Comparison of ENCODE assay signal across 11 cellular contexts in the genomic region with DNA sequence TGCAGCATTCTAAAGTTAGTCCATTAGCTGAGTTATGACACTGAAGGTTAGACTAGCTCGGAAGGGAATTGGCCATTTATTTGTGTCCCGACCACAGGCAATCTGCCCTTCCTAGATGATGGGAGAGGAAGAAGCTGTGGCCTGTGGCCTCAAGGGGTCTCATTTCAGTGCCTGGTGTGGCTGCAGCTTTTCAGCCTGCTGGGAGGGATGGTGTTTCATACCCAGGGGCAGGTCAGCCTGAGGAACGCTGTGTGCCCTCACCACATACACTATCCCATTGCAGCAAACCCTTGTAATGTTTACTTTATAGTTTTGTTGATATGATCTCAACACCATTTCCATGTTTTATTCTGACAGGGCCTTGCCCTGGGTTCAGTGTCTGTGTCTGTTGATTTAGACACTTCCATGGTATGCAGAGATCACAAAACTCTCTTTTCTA.
DNase-seq lines count a peak whose midpoint lies in the region; ATAC-seq and TF ChIP-seq lines count a peak whose summit lies in the region.
"Had no signal": no experiment of that assay in that cellular context is flagged by ENCODE, and none has a peak within 500 bp of the region (broad histone marks: within the 10 kb centered on the region; RNA-seq: fewer than 3 reads in every experiment).

No MANE protein-coding gene starts in this region.

- TF ChIP-seq CTCF in HFF-Myc (IDR thresholded peaks at IDR 0.05; ENCODE audit: low read depth, low read length, missing control alignments) (no peak), left lung (IDR thresholded peaks at IDR 0.05) (no peak), stomach (IDR thresholded peaks at IDR 0.05) (no peak)

- no peaks in the 10 kb centered on the region for H3K9me3 ChIP-seq in duodenal mucosa (ENCODE audit: control insufficient read depth in 1 of 2, low read length in 2 of 2)
- peaks cover 0 to 2% of the 10 kb centered on the region in 2 donors for H3K9me3 ChIP-seq in left lung
- no peaks in the 10 kb centered on the region for H3K9me3 ChIP-seq in stomach

- H3K4me3 ChIP-seq in HFF-Myc (replicated peaks; ENCODE audit: low read depth, low read length): no peak overlapping the region
- no peak overlapping the region for H3K4me3 ChIP-seq in duodenal mucosa (ENCODE audit: low read depth in 1 of 2, low read length in 2 of 2)
- no peak overlapping the region for H3K4me3 ChIP-seq in left lung
- no peak overlapping the region for H3K4me3 ChIP-seq in stomach

- H3K27me3 ChIP-seq in duodenal mucosa (ENCODE audit: control insufficient read depth in 1 of 2, insufficient read depth in 2 of 2, low read length in 2 of 2) (no peaks in the 10 kb centered on the region), left lung (no peaks in the 10 kb centered on the region), stomach (no peaks in the 10 kb centered on the region)

- ATAC-seq in left lung: peak; percentile 71
- ATAC-seq in HG03097 (IDR thresholded peaks at IDR 0.05; ENCODE audit: low FRiP score, unreplicated experiment): no peak

- intact Hi-C loops in left lung (cut with DNase I): no loop called here
- intact Hi-C loops in stomach (cut with DNase I; ENCODE audit: low total_unique reads): no loop called here

- no peak for TF ChIP-seq EP300 in stomach (IDR thresholded peaks at IDR 0.05)

- no peak for TF ChIP-seq POLR2A in stomach (IDR thresholded peaks at IDR 0.05)

- H3K36me3 ChIP-seq in duodenal mucosa (ENCODE audit: control insufficient read depth in 1 of 2, insufficient read depth in 2 of 2, low read length in 2 of 2) (no peaks in the 10 kb centered on the region), left lung (no peaks in the 10 kb centered on the region), stomach (no peaks in the 10 kb centered on the region)

- H3K4me1 ChIP-seq in duodenal mucosa (ENCODE audit: control insufficient read depth in 1 of 2, insufficient read depth in 2 of 2, low read length in 2 of 2) (peaks cover 0 to 4% of the 10 kb centered on the region in 2 donors), left lung (peaks cover 0 to 10% of the 10 kb centered on the region in 2 donors), stomach (peaks cover 0 to 21% (median 13%) of the 10 kb centered on the region in 4 donors)

- DNase-seq in HFF-Myc (ENCODE audit: extremely low read depth, low read depth): peak; percentile 19
- DNase-seq in left lung: no peak
- DNase-seq in stomach: no peak
- no peak for DNase-seq in cortex of kidney (lab: John Stamatoyannopoulos, UW)
- no peak for DNase-seq in stimulated activated CD4-positive, alpha-beta T cell treated with anti-CD3 and anti-CD28 coated beads, Interleukin-2, amount 100 ng/mL, for 24 hours
- no peak for DNase-seq in GOT3 (lab: John Stamatoyannopoulos, UW)
- DNase-seq: activated T-cell treated with anti-CD3 and anti-CD28 coated beads for 4 hours, DMS 273 treated with DMSO at 0.1 percent for 48 hours, NCI-H524 treated with DMSO at 0.1 percent for 48 hours had no signal

- H3K27ac ChIP-seq in duodenal mucosa (ENCODE audit: low read depth, low read length) (peak overlapping the region; percentile 1), left lung (peak overlapping the region; percentile 63 to 81), stomach (peak overlapping the region; percentile 32 to 80 (median 49))

- no peak overlapping the region for H3K9ac ChIP-seq in duodenal mucosa (ENCODE audit: low read depth in 1 of 2, low read length in 2 of 2)

- WGBS in stomach, 5 donors: 18 to 54% (median 39%) methylated on average over 3 of the region's 3 CpGs

Comparison
In these comparisons a context has a peak if more than half of its experiments do, and no peak if none do; other contexts are left out.
1. H3K27ac ChIP-seq: peak in every context shown above with its lines; median percentile 72 in left lung; 49 in stomach; 1 in duodenal mucosa.